Comparison of ENCODE assay signal across 15 cellular contexts in genomic region chr15:82979726-82980125, GRCh38.
DNase-seq lines count a peak whose midpoint lies in the region; ATAC-seq lines count a peak whose summit lies in the region.
"Had no signal": no experiment of that assay in that cellular context is flagged by ENCODE, and none has a peak within 500 bp of the region (broad histone marks: within the 10 kb centered on the region; RNA-seq: fewer than 3 reads in every experiment).

No MANE protein-coding gene starts in this region.

- in situ Hi-C loops in ACHN (cut with HindIII; ENCODE audit: low pct_ligation_motif_present, low pct_unique_long_range_greater_than_20kb, low sequenced_read_pairs): loop anchor here (10.0 kb wide), 1 partner anchor 135 kb away; no protein-coding TSS in a partner anchor

- DNase-seq in ACHN (peak; percentile 1), NCI-H226 (peak; percentile 18), glomerular visceral epithelial cell (ENCODE audit: extremely low spot score) (peak; percentile 17), amygdala (lab: John Stamatoyannopoulos, UW) (no peak)
- DNase-seq: AML-193; BE2C; Calu3; CD4-positive, alpha-beta memory T cell; COR-L47; DMS53; DMS79 treated with DMSO at 0.1 percent for 48 hours; GF-D8; GOT3 had no signal

- ATAC-seq in GM21390 (IDR thresholded peaks at IDR 0.05; ENCODE audit: unreplicated experiment): no peak
- no peak for ATAC-seq in GM18868 (IDR thresholded peaks at IDR 0.05; ENCODE audit: unreplicated experiment)

Comparison
In these comparisons a context has a peak if more than half of its experiments do, and no peak if none do; other contexts are left out.
1. DNase-seq: peak in ACHN (single experiment), NCI-H226 (single experiment) and glomerular visceral epithelial cell (single experiment); none in amygdala (0 of 56).